In the genomic region with DNA sequence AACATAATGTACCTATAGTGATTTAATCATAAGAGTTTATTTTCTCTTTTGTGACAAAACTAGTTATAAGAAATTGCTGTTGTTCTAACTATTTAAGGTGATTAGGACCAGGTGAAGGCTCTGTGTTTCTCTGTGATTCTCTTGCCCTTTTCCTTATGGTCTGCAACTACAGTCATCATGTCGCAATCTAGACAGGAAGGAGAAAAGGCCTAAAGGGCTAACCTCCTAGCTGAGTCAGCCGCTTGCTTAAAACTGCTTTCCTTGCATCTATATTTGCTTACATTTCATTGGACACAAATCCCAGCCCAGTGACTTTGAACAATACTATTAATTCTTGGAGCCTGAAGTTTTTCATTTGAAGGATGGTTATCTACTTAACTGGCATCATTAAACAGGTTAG, we compare ENCODE assay signal across 9 cellular contexts.
DNase-seq lines count a peak whose midpoint lies in the region; ATAC-seq and TF ChIP-seq lines count a peak whose summit lies in the region.
"Had no signal": no experiment of that assay in that cellular context is flagged by ENCODE, and none has a peak within 500 bp of the region (broad histone marks: within the 10 kb centered on the region; RNA-seq: fewer than 3 reads in every experiment).

No MANE protein-coding gene starts in this region.

- intact Hi-C loops in Calu3 (cut with micrococcal nuclease; ENCODE audit: unreplicated experiment) = no loop called here
- intact Hi-C loops in naive thymus-derived CD4-positive, alpha-beta T cell (cut with micrococcal nuclease) = no loop called here

- no peak overlapping the region for H3K27ac Mint-ChIP-seq in Calu3 (ENCODE audit: unreplicated experiment)
- peak overlapping the region in 2 of 9 donors; percentile 10 to 25 for H3K27ac Mint-ChIP-seq in naive thymus-derived CD4-positive, alpha-beta T cell
- H3K27ac Mint-ChIP-seq: activated naive CD8-positive, alpha-beta T cell had no signal

- H3K9me3 ChIP-seq in naive thymus-derived CD4-positive, alpha-beta T cell (ENCODE audit: control insufficient read depth in 2 of 3, low read length in 3 of 3) = no peaks in the 10 kb centered on the region

- no peaks in the 10 kb centered on the region for H3K27me3 ChIP-seq in naive thymus-derived CD4-positive, alpha-beta T cell (ENCODE audit: control insufficient read depth in 2 of 2, insufficient read depth in 2 of 2, low read length in 2 of 2)

- no peaks in the 10 kb centered on the region for H3K4me1 ChIP-seq in naive thymus-derived CD4-positive, alpha-beta T cell (ENCODE audit: control insufficient read depth in 2 of 2, insufficient read depth in 2 of 2, low read length in 2 of 2)

- H3K4me1 Mint-ChIP-seq in Calu3 (ENCODE audit: low read depth, unreplicated experiment) = no peaks in the 10 kb centered on the region
- H3K4me1 Mint-ChIP-seq in naive thymus-derived CD4-positive, alpha-beta T cell = peaks cover 2 to 15% (median 10%) of the 10 kb centered on the region in 7 donors

- TF ChIP-seq CTCF in Calu3 (IDR thresholded peaks at IDR 0.05; ENCODE audit: unreplicated experiment) (no peak), GM13976 (IDR thresholded peaks at IDR 0.05; ENCODE audit: borderline replicate concordance, control extremely low read depth, extremely low read depth, insufficient read depth, missing control alignments) (no peak)

- peak; percentile 36 for DNase-seq in Calu3
- peak; percentile 59 for DNase-seq in NCI-H460 (ENCODE audit: extremely low read depth, low read depth)
- DNase-seq in dermis blood vessel endothelial cell = peak; percentile 67
- no peak for DNase-seq in naive thymus-derived CD4-positive, alpha-beta T cell
- DNase-seq in SK-N-DZ (ENCODE audit: low spot score) = no peak
- no peak for DNase-seq in GM13976 (ENCODE audit: low spot score)
- no peak for DNase-seq in NCI-H2227 treated with DMSO at 0.1 percent for 48 hours (lab: John Stamatoyannopoulos, UW)

- no peaks in the 10 kb centered on the region for H3K36me3 Mint-ChIP-seq in Calu3 (ENCODE audit: insufficient read depth, unreplicated experiment)
- peaks cover 0 to 39% (median 21%) of the 10 kb centered on the region in 5 donors for H3K36me3 Mint-ChIP-seq in naive thymus-derived CD4-positive, alpha-beta T cell

- H3K27ac ChIP-seq in naive thymus-derived CD4-positive, alpha-beta T cell (ENCODE audit: low read depth, low read length) = no peak overlapping the region

- H3K4me3 ChIP-seq in naive thymus-derived CD4-positive, alpha-beta T cell (ENCODE audit: low read length) = no peak overlapping the region

- H3K27me3 Mint-ChIP-seq in Calu3 (ENCODE audit: unreplicated experiment) = no peaks in the 10 kb centered on the region
- H3K27me3 Mint-ChIP-seq in naive thymus-derived CD4-positive, alpha-beta T cell = no peaks in the 10 kb centered on the region
- H3K27me3 Mint-ChIP-seq: activated naive CD8-positive, alpha-beta T cell had no signal

- ATAC-seq in naive thymus-derived CD4-positive, alpha-beta T cell = peak; percentile 45
- no peak for ATAC-seq in HG03378 (IDR thresholded peaks at IDR 0.05; ENCODE audit: unreplicated experiment)

- CTCF ChIA-PET in Calu3 (lab: Charles Lee) = interaction anchor here (2.0 kb wide), 1 partner anchor 17 kb away, joined by 5 read pairs; no protein-coding TSS in a partner anchor
- CTCF ChIA-PET in naive thymus-derived CD4-positive, alpha-beta T cell (lab: Charles Lee) = interaction anchor here (0.9 kb wide), 1 partner anchor 20 kb away, joined by 3 read pairs; no protein-coding TSS in a partner anchor

- POLR2A ChIA-PET in naive thymus-derived CD4-positive, alpha-beta T cell (lab: Charles Lee) = no interaction called here

- in situ Hi-C loops in GM13976 (cut with MboI; ENCODE audit: low sequenced_read_pairs, unreplicated experiment) = no loop called here

- peaks cover 0 to 29% (median 11%) of the 10 kb centered on the region in 3 experiments for H3K36me3 ChIP-seq in naive thymus-derived CD4-positive, alpha-beta T cell (ENCODE audit: control insufficient read depth in 2 of 3, insufficient read depth in 3 of 3, low read length in 3 of 3)

- H3K4me3 Mint-ChIP-seq in Calu3 (ENCODE audit: low read depth, unreplicated experiment) = no peak overlapping the region
- H3K4me3 Mint-ChIP-seq in naive thymus-derived CD4-positive, alpha-beta T cell = no peak overlapping the region
- H3K4me3 Mint-ChIP-seq: activated naive CD8-positive, alpha-beta T cell had no signal

- no TSS peak for BruUV-seq in Calu3 (replicated peaks; lab: Mats Ljungman, UMichigan)

- no peaks in the 10 kb centered on the region for H3K9me3 Mint-ChIP-seq in Calu3 (ENCODE audit: low read depth, unreplicated experiment)
- H3K9me3 Mint-ChIP-seq in naive thymus-derived CD4-positive, alpha-beta T cell = no peaks in the 10 kb centered on the region

Comparison
In these comparisons a context has a peak if more than half of its experiments do, and no peak if none do; other contexts are left out.
1. DNase-seq: peak in Calu3 (single experiment), NCI-H460 (single experiment) and dermis blood vessel endothelial cell (single experiment); none in naive thymus-derived CD4-positive, alpha-beta T cell (0 of 9), SK-N-DZ (single experiment), GM13976 (single experiment) and NCI-H2227 treated with DMSO at 0.1 percent for 48 hours (single experiment).